29 cellular contexts compared by ENCODE assay signal in genomic region chr2:102782187-102782586, GRCh38. TPM values are rescaled to one million over a fixed set of nuclear protein-coding genes. Genes with fewer than 3 reads are reported as not detected.
"Had no signal": no experiment of that assay in that cellular context is flagged by ENCODE, and none has a peak within 500 bp of the region (broad histone marks: within the 10 kb centered on the region; RNA-seq: fewer than 3 reads in every experiment).

No MANE protein-coding gene starts in this region.

- H3K4me1 ChIP-seq: ascending aorta, breast epithelium, colonic mucosa had no signal

- H3K79me2 ChIP-seq: hepatocyte had no signal

- H3K27me3 ChIP-seq: ascending aorta, breast epithelium, cardiac muscle cell, colonic mucosa, esophagus muscularis mucosa, heart right ventricle, hepatocyte had no signal

- H3K4me2 ChIP-seq: hepatocyte had no signal

- DNase-seq: activated CD4-positive, alpha-beta memory T cell treated with anti-CD3 and anti-CD28 coated beads, Interleukin-2, amount 10 ng/mL, durations not matched to agents 7 days and 5 days; activated CD4-positive, alpha-beta T cell treated with anti-CD3 and anti-CD28 coated beads for 1 hour; activated CD4-positive, alpha-beta T cell treated with anti-CD3 and anti-CD28 coated beads for 4 hours; activated CD4-positive, alpha-beta T cell treated with anti-CD3 and anti-CD28 coated beads, Interleukin-2, amount 10 ng/mL, durations not matched to agents 7 days and 5 days; activated CD4-positive, alpha-beta T cell treated with anti-CD3 and anti-CD28 coated beads, Interleukin-2, amount 50 U/mL, for 4 hours; activated CD8-positive, alpha-beta memory T cell treated with anti-CD3 and anti-CD28 coated beads, Interleukin-2, amount 50 U/mL, for 48 hours; activated gamma-delta T cell; activated naive CD4-positive, alpha-beta T cell; activated naive CD4-positive, alpha-beta T cell treated with anti-CD3 and anti-CD28 coated beads, Interleukin-2, amount 10 ng/mL, durations not matched to agents 7 days and 5 days; activated naive CD8-positive, alpha-beta T cell treated with anti-CD3 and anti-CD28 coated beads, Interleukin-2, amount 10 ng/mL, durations not matched to agents 7 days and 5 days; activated T-cell treated with anti-CD3 and anti-CD28 coated beads for 4 hours; activated T-cell treated with anti-CD3 and anti-CD28 coated beads, Interleukin-2, amount 50 U/mL, for 24 hours; activated T-cell treated with anti-CD3 and anti-CD28 coated beads, Interleukin-2, amount 50 U/mL, for 72 hours; central memory CD4-positive, alpha-beta T cell; cerebellar nuclear complex; colonic mucosa; effector CD8-positive, alpha-beta T cell; erythroblast; foreskin melanocyte; glutamatergic neuron; heart right ventricle; T-cell; T-helper 9 cell had no signal

- H2AFZ ChIP-seq: hepatocyte had no signal

- H3K36me3 ChIP-seq: ascending aorta, breast epithelium, cardiac muscle cell, colonic mucosa, esophagus muscularis mucosa, heart right ventricle had no signal

- ATAC-seq: activated naive CD4-positive, alpha-beta T cell treated with anti-CD3 and anti-CD28 coated beads, Interleukin-2, amount 50 U/mL, for 72 hours; activated T-cell treated with anti-CD3 and anti-CD28 coated beads, Interleukin-2, amount 50 U/mL, for 72 hours; T-cell had no signal

- H3K9me3 ChIP-seq: ascending aorta, breast epithelium, colonic mucosa, esophagus muscularis mucosa, heart right ventricle had no signal

- H3K27ac ChIP-seq: ascending aorta, breast epithelium, cardiac muscle cell, colonic mucosa, esophagus muscularis mucosa, hepatocyte had no signal

- H3K4me3 ChIP-seq: ascending aorta, breast epithelium, cardiac muscle cell, colonic mucosa, esophagus muscularis mucosa, heart right ventricle, hepatocyte had no signal

RNA-seq across cellular contexts. Expression of gene TMEM182, which starts 20.4 kb away (rescaled TPM):
- total RNA-seq: ascending aorta had no signal
